8 cellular contexts compared by ENCODE assay signal in the genomic region with DNA sequence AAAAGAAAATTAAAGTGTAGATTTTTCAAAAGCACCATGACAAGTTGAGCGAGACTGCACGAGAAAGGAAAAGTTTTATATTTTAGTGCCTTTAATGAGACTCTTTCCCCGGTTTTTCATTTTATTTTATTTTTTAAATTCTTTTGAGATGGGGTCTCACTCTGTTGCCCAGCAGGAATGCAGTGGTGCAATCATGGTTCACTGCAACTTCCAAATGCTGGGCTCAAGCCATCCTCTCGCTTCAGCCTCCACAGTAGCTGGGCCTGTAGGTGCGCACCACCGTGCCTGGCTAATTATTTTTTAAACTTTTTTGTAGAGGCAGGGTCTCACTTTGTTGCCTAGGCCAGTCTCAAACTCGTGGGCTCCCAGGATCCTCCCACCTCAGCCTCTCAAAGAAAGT. TPM values are rescaled to one million over a fixed set of nuclear protein-coding genes. Genes with fewer than 3 reads are reported as not detected.
"Had no signal": no experiment of that assay in that cellular context is flagged by ENCODE, and none has a peak within 500 bp of the region (broad histone marks: within the 10 kb centered on the region; RNA-seq: fewer than 3 reads in every experiment).

No MANE protein-coding gene starts in this region.

- ATAC-seq: GM23338 had no signal

- DNase-seq: H9, HCEC 1CT, IMR-90, KG1 had no signal

- H3K4me3 Mint-ChIP-seq: GM23338, H9 had no signal

- FAIRE-seq: H1, H54, HTR-8/SVneo had no signal

- H2AFZ ChIP-seq: GM23338 had no signal

- H3K27ac Mint-ChIP-seq: GM23338, H9 had no signal

- H3K4me2 ChIP-seq: GM23338 had no signal

- H3K4me3 ChIP-seq: GM23338 had no signal

RNA-seq across cellular contexts. Expression of gene P2RX1, which starts 53.7 kb away (rescaled TPM):
- total RNA-seq: H9, IMR-90 had no signal
- polyA plus RNA-seq: IMR-90 had no signal
